ENCODE assay signal across 15 cellular contexts in genomic region chr12:52515927-52516831, GRCh38. TPM values are rescaled to one million over a fixed set of nuclear protein-coding genes. Genes with fewer than 3 reads are reported as not detected.
DNase-seq lines count a peak whose midpoint lies in the region; ATAC-seq, FAIRE-seq and TF ChIP-seq lines count a peak whose summit lies in the region.
"Had no signal": no experiment of that assay in that cellular context is flagged by ENCODE, and none has a peak within 500 bp of the region (broad histone marks: within the 10 kb centered on the region; RNA-seq: fewer than 3 reads in every experiment).

No MANE protein-coding gene starts in this region.

- WGBS in body of pancreas, 2 donors, result 79 to 84% methylated on average over 15 of the region's 15 CpGs

- H3K9me3 ChIP-seq in body of pancreas, result no peaks in the 10 kb centered on the region
- H3K9me3 ChIP-seq in stomach smooth muscle (ENCODE audit: control insufficient read depth in 2 of 2, low read length in 2 of 2), result no peaks in the 10 kb centered on the region
- peaks cover 3% of the 10 kb centered on the region for H3K9me3 ChIP-seq in CD4-positive, alpha-beta T cell (ENCODE audit: control insufficient read depth, low read length)

- TF ChIP-seq CTCF in body of pancreas (IDR thresholded peaks at IDR 0.05), result no peak
- TF ChIP-seq CTCF in CD4-positive, alpha-beta T cell (IDR thresholded peaks at IDR 0.05), result no peak

- H3K4me1 Mint-ChIP-seq in CD4-positive, alpha-beta T cell (ENCODE audit: low read depth), result no peaks in the 10 kb centered on the region
- H3K4me1 Mint-ChIP-seq: activated CD4-positive, alpha-beta T cell treated with anti-CD3 and anti-CD28 coated beads, Interleukin-2, amount 10 ng/mL, durations not matched to agents 7 days and 5 days had no signal

- no peak for DNase-seq in HTR-8/SVneo (ENCODE audit: insufficient read length, low spot score)
- DNase-seq in body of pancreas, result no peak
- peak; percentile 40 for DNase-seq in glomerular visceral epithelial cell (ENCODE audit: extremely low spot score)
- DNase-seq in NCI-H187 treated with DMSO at 0.1 percent for 48 hours (lab: John Stamatoyannopoulos, UW), result no peak
- no peak for DNase-seq in CD4-positive, alpha-beta T cell
- DNase-seq: amniotic stem cell, cortex of kidney, SHP77 had no signal

- CTCF ChIA-PET in CD4-positive, alpha-beta T cell (lab: Charles Lee), result no interaction called here

- H3K27me3 Mint-ChIP-seq in CD4-positive, alpha-beta T cell, result peaks cover 11% of the 10 kb centered on the region

- no peaks in the 10 kb centered on the region for H3K36me3 Mint-ChIP-seq in CD4-positive, alpha-beta T cell (ENCODE audit: low read depth)

- H3K4me3 Mint-ChIP-seq in CD4-positive, alpha-beta T cell, result no peak overlapping the region
- H3K4me3 Mint-ChIP-seq: activated CD4-positive, alpha-beta T cell treated with anti-CD3 and anti-CD28 coated beads, Interleukin-2, amount 10 ng/mL, durations not matched to agents 7 days and 5 days; T-helper 2 cell treated with Interferon-gamma antibody and Interleukin-4, amounts not matched to agents 5 μg/mL and 100 μg/mL, for 36 hours had no signal

- intact Hi-C loops in body of pancreas (cut with DNase I), result loop anchor here (10.0 kb wide), 1 partner anchor 361 kb away; no protein-coding TSS in a partner anchor
- intact Hi-C loops in CD4-positive, alpha-beta T cell (cut with DNase I, micrococcal nuclease), result no loop called here

- ATAC-seq in body of pancreas (peak; percentile 45), HG03108 (IDR thresholded peaks at IDR 0.05; ENCODE audit: unreplicated experiment) (no peak)
- no peak for ATAC-seq in CD4-positive, alpha-beta T cell (ENCODE audit: poor library complexity)

- H3K27ac Mint-ChIP-seq in CD4-positive, alpha-beta T cell, result no peak overlapping the region
- H3K27ac Mint-ChIP-seq: activated CD4-positive, alpha-beta T cell treated with anti-CD3 and anti-CD28 coated beads, Interleukin-2, amount 10 ng/mL, durations not matched to agents 7 days and 5 days; T-helper 2 cell treated with Interferon-gamma antibody and Interleukin-4, amounts not matched to agents 5 μg/mL and 100 μg/mL, for 36 hours had no signal

- H3K9me3 Mint-ChIP-seq in CD4-positive, alpha-beta T cell, result no peaks in the 10 kb centered on the region

- no peaks in the 10 kb centered on the region for H3K36me3 ChIP-seq in body of pancreas (replicated peaks in 1 of 2; ENCODE audit: insufficient read depth in 1 of 2, low read depth in 2 of 2)
- H3K36me3 ChIP-seq in stomach smooth muscle (ENCODE audit: control insufficient read depth in 2 of 2, insufficient read depth in 2 of 2, low read length in 2 of 2), result no peaks in the 10 kb centered on the region

- POLR2A ChIA-PET in CD4-positive, alpha-beta T cell (lab: Charles Lee), result no interaction called here

- H3K4me1 ChIP-seq in body of pancreas, result peaks cover 8% of the 10 kb centered on the region
- H3K4me1 ChIP-seq in stomach smooth muscle (ENCODE audit: control insufficient read depth, insufficient read depth, low read length), result peaks cover 20% of the 10 kb centered on the region

- no peak overlapping the region for H3K9ac ChIP-seq in stomach smooth muscle (ENCODE audit: low read length in 2 of 2)

- H3K27me3 ChIP-seq in body of pancreas, result no peaks in the 10 kb centered on the region
- no peaks in the 10 kb centered on the region for H3K27me3 ChIP-seq in stomach smooth muscle (ENCODE audit: control insufficient read depth in 1 of 2, insufficient read depth in 2 of 2, low read length in 2 of 2)
- peaks cover 3% of the 10 kb centered on the region for H3K27me3 ChIP-seq in CD4-positive, alpha-beta T cell (ENCODE audit: control insufficient read depth, insufficient read depth, low read length)

- no peak overlapping the region for H3K4me3 ChIP-seq in body of pancreas
- no peak overlapping the region for H3K4me3 ChIP-seq in stomach smooth muscle (ENCODE audit: low read length in 2 of 2)

- TF ChIP-seq POLR2A in body of pancreas (IDR thresholded peaks at IDR 0.05), result no peak

- peak; percentile 69 for FAIRE-seq in HTR-8/SVneo (lab: Jason Lieb, UNC)

- peak overlapping the region in 1 of 4 donors; percentile 28 for H3K27ac ChIP-seq in body of pancreas
- peak overlapping the region; percentile 37 for H3K27ac ChIP-seq in stomach smooth muscle (ENCODE audit: low read length)
- no peak overlapping the region for H3K27ac ChIP-seq in CD4-positive, alpha-beta T cell (ENCODE audit: low read depth, low read length)
- H3K27ac ChIP-seq: C4-2B had no signal

RNA-seq across cellular contexts. Expression of gene KRT5, which starts 4.0 kb away (rescaled TPM):
- total RNA-seq in body of pancreas, result 1 to 10 TPM in 1 of 2 donors, under 1 TPM in 1; 0.52 to 2.0 TPM
- under 1 TPM; 0.60 to 0.81 TPM for total RNA-seq in CD4-positive, alpha-beta T cell
- total RNA-seq: activated CD4-positive, alpha-beta T cell treated with anti-CD3 and anti-CD28 coated beads, Interleukin-2, amount 10 ng/mL, durations not matched to agents 7 days and 5 days had no signal

RNA-seq across cellular contexts. Expression of gene KRT6A, which starts 23.1 kb away (rescaled TPM):
- total RNA-seq in body of pancreas, result not detected
- not detected for total RNA-seq in CD4-positive, alpha-beta T cell
- total RNA-seq: activated CD4-positive, alpha-beta T cell treated with anti-CD3 and anti-CD28 coated beads, Interleukin-2, amount 10 ng/mL, durations not matched to agents 7 days and 5 days; temporal lobe had no signal

RNA-seq across cellular contexts. Expression of gene KRT71, which starts 36.8 kb away (rescaled TPM):
- total RNA-seq in body of pancreas, result not detected
- not detected for total RNA-seq in CD4-positive, alpha-beta T cell
- total RNA-seq: activated CD4-positive, alpha-beta T cell treated with anti-CD3 and anti-CD28 coated beads, Interleukin-2, amount 10 ng/mL, durations not matched to agents 7 days and 5 days; osteoblast had no signal

RNA-seq across cellular contexts. Expression of gene KRT6C, which starts 42.6 kb away (rescaled TPM):
- total RNA-seq in body of pancreas, result not detected
- not detected for total RNA-seq in CD4-positive, alpha-beta T cell
- total RNA-seq: activated CD4-positive, alpha-beta T cell treated with anti-CD3 and anti-CD28 coated beads, Interleukin-2, amount 10 ng/mL, durations not matched to agents 7 days and 5 days; osteoblast; temporal lobe had no signal

RNA-seq across cellular contexts. Expression of gene KRT74, which starts 57.5 kb away (rescaled TPM):
- not detected for total RNA-seq in body of pancreas
- total RNA-seq in CD4-positive, alpha-beta T cell, result under 1 TPM; 0.30 to 0.34 TPM
- total RNA-seq: osteoblast, temporal lobe had no signal
